In genomic region chr6:145187491-145188206, GRCh38 we compare ENCODE assay signal across 1 cellular context.
A peak's percentile ranks its signal among the peaks of the same experiment; 100 is the strongest.
TF ChIP-seq lines count a peak whose summit lies in the region.

No MANE protein-coding gene starts in this region.

TF ChIP-seq in GM23338, 12 proteins besides CTCF, POLR2A, EP300 and RAD21:
- 0 out of 2 replicates have a peak, but pooled peaks have one; percentile 3 for TF ChIP-seq ZNF462 (CRISPR knock-in tag; IDR thresholded peaks at IDR 0.05)
- TF ChIP-seq CREB1 (CRISPR knock-in tag; IDR thresholded peaks at IDR 0.05; ENCODE audit: low read depth) = no peak
- TF ChIP-seq, protein P1, sequence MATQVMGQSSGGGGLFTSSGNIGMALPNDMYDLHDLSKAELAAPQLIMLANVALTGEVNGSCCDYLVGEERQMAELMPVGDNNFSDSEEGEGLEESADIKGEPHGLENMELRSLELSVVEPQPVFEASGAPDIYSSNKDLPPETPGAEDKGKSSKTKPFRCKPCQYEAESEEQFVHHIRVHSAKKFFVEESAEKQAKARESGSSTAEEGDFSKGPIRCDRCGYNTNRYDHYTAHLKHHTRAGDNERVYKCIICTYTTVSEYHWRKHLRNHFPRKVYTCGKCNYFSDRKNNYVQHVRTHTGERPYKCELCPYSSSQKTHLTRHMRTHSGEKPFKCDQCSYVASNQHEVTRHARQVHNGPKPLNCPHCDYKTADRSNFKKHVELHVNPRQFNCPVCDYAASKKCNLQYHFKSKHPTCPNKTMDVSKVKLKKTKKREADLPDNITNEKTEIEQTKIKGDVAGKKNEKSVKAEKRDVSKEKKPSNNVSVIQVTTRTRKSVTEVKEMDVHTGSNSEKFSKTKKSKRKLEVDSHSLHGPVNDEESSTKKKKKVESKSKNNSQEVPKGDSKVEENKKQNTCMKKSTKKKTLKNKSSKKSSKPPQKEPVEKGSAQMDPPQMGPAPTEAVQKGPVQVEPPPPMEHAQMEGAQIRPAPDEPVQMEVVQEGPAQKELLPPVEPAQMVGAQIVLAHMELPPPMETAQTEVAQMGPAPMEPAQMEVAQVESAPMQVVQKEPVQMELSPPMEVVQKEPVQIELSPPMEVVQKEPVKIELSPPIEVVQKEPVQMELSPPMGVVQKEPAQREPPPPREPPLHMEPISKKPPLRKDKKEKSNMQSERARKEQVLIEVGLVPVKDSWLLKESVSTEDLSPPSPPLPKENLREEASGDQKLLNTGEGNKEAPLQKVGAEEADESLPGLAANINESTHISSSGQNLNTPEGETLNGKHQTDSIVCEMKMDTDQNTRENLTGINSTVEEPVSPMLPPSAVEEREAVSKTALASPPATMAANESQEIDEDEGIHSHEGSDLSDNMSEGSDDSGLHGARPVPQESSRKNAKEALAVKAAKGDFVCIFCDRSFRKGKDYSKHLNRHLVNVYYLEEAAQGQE (IDR thresholded peaks at IDR 0.05; ENCODE audit: unreplicated experiment) = no peak
- TF ChIP-seq EZH2 (IDR thresholded peaks at IDR 0.05; ENCODE audit: low read depth, unreplicated experiment) = no peak
- TF ChIP-seq ZNF331 (CRISPR knock-in tag; IDR thresholded peaks at IDR 0.05; ENCODE audit: low read depth) = no peak
